In the genomic region with DNA sequence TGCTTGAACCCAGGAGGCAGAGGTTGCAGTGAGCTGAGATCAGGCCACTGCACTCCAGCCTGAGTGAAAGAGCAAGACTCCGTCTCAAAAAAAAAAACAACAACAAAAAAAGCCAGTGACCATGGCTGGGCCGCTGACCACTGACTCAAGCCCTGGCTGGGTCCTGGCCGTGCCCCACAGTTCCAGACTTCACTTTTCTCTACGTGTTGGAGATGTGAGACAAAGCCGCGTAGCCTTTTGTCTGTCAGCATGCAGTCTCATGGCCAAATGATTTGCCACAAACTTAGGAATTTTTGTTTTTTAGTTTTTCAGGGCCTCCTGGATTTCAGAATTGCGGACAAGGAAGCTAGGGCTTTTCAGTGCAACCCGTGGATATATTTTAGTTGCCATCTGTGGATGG, we compare ENCODE assay signal across 11 cellular contexts.
DNase-seq lines count a peak whose midpoint lies in the region; FAIRE-seq and TF ChIP-seq lines count a peak whose summit lies in the region.
"Had no signal": no experiment of that assay in that cellular context is flagged by ENCODE, and none has a peak within 500 bp of the region (broad histone marks: within the 10 kb centered on the region; RNA-seq: fewer than 3 reads in every experiment).

No MANE protein-coding gene starts in this region.

- H3K4me1 ChIP-seq in adrenal gland (replicated peaks in 1 of 2) (peaks cover 67 to 75% of the 10 kb centered on the region in 2 donors), right atrium auricular region (peaks cover 0 to 44% of the 10 kb centered on the region in 2 donors), sigmoid colon (peaks cover 2 to 98% (median 88%) of the 10 kb centered on the region in 4 donors)

- TF ChIP-seq CTCF in AG10803 (conservative IDR thresholded peaks at IDR 0.05; ENCODE audit: low read length) (no peak), adrenal gland (IDR thresholded peaks at IDR 0.05) (no peak), right atrium auricular region (IDR thresholded peaks at IDR 0.05) (no peak), sigmoid colon (IDR thresholded peaks at IDR 0.05) (no peak)

- H3K27me3 ChIP-seq in adrenal gland (no peaks in the 10 kb centered on the region), right atrium auricular region (no peaks in the 10 kb centered on the region), sigmoid colon (no peaks in the 10 kb centered on the region)

- intact Hi-C loops in adrenal gland (cut with DNase I) (no loop called here), sigmoid colon (cut with DNase I) (loop anchor here (5.0 kb wide), 3 partner anchors 34 to 64 kb away; no protein-coding TSS in a partner anchor)

- peak; percentile 79 for DNase-seq in AG10803 (ENCODE audit: low read depth)
- DNase-seq in adrenal gland: peak in 4 of 7 donors; percentile 53 to 76 (median 61)
- DNase-seq in right atrium auricular region (ENCODE audit: low spot score): no peak
- no peak for DNase-seq in sigmoid colon
- DNase-seq in NCI-H226: no peak
- no peak for DNase-seq in stimulated activated CD4-positive, alpha-beta T cell treated with anti-CD3 and anti-CD28 coated beads, Interleukin-2, amount 100 ng/mL, for 48 hours
- no peak for DNase-seq in GM12892 (ENCODE audit: insufficient read length)
- no peak for DNase-seq in stimulated activated naive CD4-positive, alpha-beta T cell treated with Interleukin-2 at 50 U/mL for 16 hours (lab: John Stamatoyannopoulos, UW)
- DNase-seq: activated CD8-positive, alpha-beta T cell treated with anti-CD3 and anti-CD28 coated beads for 36 hours; aorta had no signal

- no peak for FAIRE-seq in GM12892 (lab: Jason Lieb, UNC)
- FAIRE-seq: urothelium cell line had no signal

- H3K27ac ChIP-seq in adrenal gland: peak overlapping the region; percentile 85 to 96 (median 93)
- H3K27ac ChIP-seq in right atrium auricular region: peak overlapping the region; percentile 87
- H3K27ac ChIP-seq in sigmoid colon: peak overlapping the region in 3 of 4 donors; percentile 80 to 90 (median 86)

- WGBS in adrenal gland, 4 donors: 54 to 60% (median 56%) methylated on average over 8 of the region's 8 CpGs
- WGBS in sigmoid colon, 2 donors: 85 to 87% methylated on average over 8 of the region's 8 CpGs

- H3K36me3 ChIP-seq in adrenal gland (replicated peaks in 1 of 2) (no peaks in the 10 kb centered on the region), right atrium auricular region (no peaks in the 10 kb centered on the region), sigmoid colon (no peaks in the 10 kb centered on the region)

- H3K9me3 ChIP-seq in adrenal gland (replicated peaks in 1 of 3) (no peaks in the 10 kb centered on the region), right atrium auricular region (no peaks in the 10 kb centered on the region), sigmoid colon (no peaks in the 10 kb centered on the region)

- TF ChIP-seq EP300 in sigmoid colon (IDR thresholded peaks at IDR 0.05): no peak

- TF ChIP-seq POLR2A in adrenal gland (IDR thresholded peaks at IDR 0.05): peak in 1 of 2 donors; percentile 39
- TF ChIP-seq POLR2A in sigmoid colon (IDR thresholded peaks at IDR 0.05): no peak
- TF ChIP-seq POLR2A in GM12892 (IDR thresholded peaks at IDR 0.05; ENCODE audit: low read depth, low read length): no peak

- no peak overlapping the region for H3K4me3 ChIP-seq in AG10803 (ENCODE audit: low read length)
- H3K4me3 ChIP-seq in adrenal gland: no peak overlapping the region
- no peak overlapping the region for H3K4me3 ChIP-seq in right atrium auricular region
- no peak overlapping the region for H3K4me3 ChIP-seq in sigmoid colon

Comparison
In these comparisons a context has a peak if more than half of its experiments do, and no peak if none do; other contexts are left out.
1. DNase-seq: peak in AG10803 (single experiment) and adrenal gland (4 of 7); none in right atrium auricular region (single experiment), sigmoid colon (single experiment), NCI-H226 (single experiment), stimulated activated CD4-positive, alpha-beta T cell treated with anti-CD3 and anti-CD28 coated beads, Interleukin-2, amount 100 ng/mL, for 48 hours (0 of 2), GM12892 (single experiment) and stimulated activated naive CD4-positive, alpha-beta T cell treated with Interleukin-2 at 50 U/mL for 16 hours (single experiment).
2. Peak in every context shown above with its lines, with median percentiles within 50 percentile points of each other: H3K27ac ChIP-seq.